6 cellular contexts compared by ENCODE assay signal in the genomic region with DNA sequence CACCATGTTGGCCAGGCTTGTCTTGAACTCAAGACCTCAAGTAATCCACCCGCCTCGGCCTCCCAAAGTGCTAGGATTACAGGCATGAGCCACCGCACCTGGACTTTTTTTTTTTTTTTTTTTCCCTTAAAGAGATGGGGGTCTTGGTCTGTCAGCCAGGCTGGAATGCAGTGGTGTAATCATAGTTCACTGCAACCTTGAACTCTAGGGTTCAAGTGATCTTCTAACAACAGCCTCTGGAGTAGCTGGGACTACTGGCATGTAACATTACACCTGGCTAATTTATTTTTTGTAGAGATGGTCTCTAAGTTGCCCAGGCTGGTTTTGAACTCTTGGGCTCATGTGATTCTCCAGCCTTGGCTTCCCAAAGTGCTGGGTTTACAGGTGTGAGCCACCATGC.
"Had no signal": no experiment of that assay in that cellular context is flagged by ENCODE, and none has a peak within 500 bp of the region (broad histone marks: within the 10 kb centered on the region; RNA-seq: fewer than 3 reads in every experiment).

No MANE protein-coding gene starts in this region.

- H3K4me1 Mint-ChIP-seq: H9 had no signal

- H3K4me3 Mint-ChIP-seq: H9, HFFc6, IgD-negative memory B cell had no signal

- H3K27me3 Mint-ChIP-seq: IgD-negative memory B cell had no signal

- H2AFZ ChIP-seq: GM23248 had no signal

- DNase-seq: GM23248, H9, HCEC 1CT, HFFc6 had no signal

- H3K9me3 Mint-ChIP-seq: H9, HFFc6, IgD-negative memory B cell had no signal

- H3K27ac Mint-ChIP-seq: HFFc6 had no signal

- H3K4me2 ChIP-seq: KMS-11 had no signal

- H3K4me3 ChIP-seq: GM23248 had no signal

- H3K27ac ChIP-seq: GM23248, KMS-11 had no signal
